In genomic region chr5:142677212-142677611, GRCh38 we compare ENCODE assay signal across 18 cellular contexts. TPM values are rescaled to one million over a fixed set of nuclear protein-coding genes. Genes with fewer than 3 reads are reported as not detected.
"Had no signal": no experiment of that assay in that cellular context is flagged by ENCODE, and none has a peak within 500 bp of the region (broad histone marks: within the 10 kb centered on the region; RNA-seq: fewer than 3 reads in every experiment).

No MANE protein-coding gene starts in this region.

- DNase-seq: activated CD4-positive, alpha-beta T cell treated with anti-CD3 and anti-CD28 coated beads, Interleukin-2, amount 10 ng/mL, durations not matched to agents 24 days and 14 days; activated naive CD4-positive, alpha-beta T cell treated with anti-CD3 and anti-CD28 coated beads, Interleukin-2, amount 50 U/mL, for 16 hours; adrenal gland; body of pancreas; esophagus squamous epithelium; heart left ventricle; left lung; occipital lobe; right lobe of liver; stimulated activated CD4-positive, alpha-beta T cell treated with anti-CD3 and anti-CD28 coated beads, Interleukin-2, amount 100 ng/mL, for 48 hours; T-cell; T1000; tibial artery had no signal

- H3K27me3 ChIP-seq: adrenal gland, body of pancreas, esophagus squamous epithelium, heart left ventricle, left lung, right lobe of liver, tibial artery, vagina had no signal

- H3K27ac ChIP-seq: adrenal gland, body of pancreas, esophagus squamous epithelium, left lung, prostate gland, right lobe of liver, tibial artery, vagina had no signal

- ATAC-seq: body of pancreas, heart left ventricle, left lung, right lobe of liver, T-cell had no signal

- H3K4me3 Mint-ChIP-seq: activated CD4-positive, alpha-beta T cell treated with anti-CD3 and anti-CD28 coated beads, Interleukin-2, amount 10 ng/mL, durations not matched to agents 24 days and 14 days; memory B cell; nephron; stimulated activated naive CD8-positive, alpha-beta T cell treated with anti-CD3 and anti-CD28 coated beads, Interleukin-15, Interleukin-2, amounts not matched to agents 100 ng/mL and 50 ng/mL, for 24 hours; T-cell had no signal

- H3K27ac Mint-ChIP-seq: activated CD4-positive, alpha-beta T cell treated with anti-CD3 and anti-CD28 coated beads, Interleukin-2, amount 10 ng/mL, durations not matched to agents 24 days and 14 days; memory B cell; stimulated activated naive CD8-positive, alpha-beta T cell treated with anti-CD3 and anti-CD28 coated beads, Interleukin-15, Interleukin-2, amounts not matched to agents 100 ng/mL and 50 ng/mL, for 24 hours; T-cell had no signal

- H3K9me3 Mint-ChIP-seq: activated CD4-positive, alpha-beta T cell treated with anti-CD3 and anti-CD28 coated beads, Interleukin-2, amount 10 ng/mL, durations not matched to agents 24 days and 14 days; nephron; stimulated activated naive CD8-positive, alpha-beta T cell treated with anti-CD3 and anti-CD28 coated beads, Interleukin-15, Interleukin-2, amounts not matched to agents 100 ng/mL and 50 ng/mL, for 24 hours had no signal

- H3K9me3 ChIP-seq: adrenal gland, body of pancreas, esophagus squamous epithelium, heart left ventricle, left lung, prostate gland, right lobe of liver, tibial artery, vagina had no signal

- H3K27me3 Mint-ChIP-seq: stimulated activated naive CD8-positive, alpha-beta T cell treated with anti-CD3 and anti-CD28 coated beads, Interleukin-15, Interleukin-2, amounts not matched to agents 100 ng/mL and 50 ng/mL, for 24 hours had no signal

- H3K4me1 Mint-ChIP-seq: activated CD4-positive, alpha-beta T cell treated with anti-CD3 and anti-CD28 coated beads, Interleukin-2, amount 10 ng/mL, durations not matched to agents 24 days and 14 days; memory B cell; T-cell had no signal

- H3K4me3 ChIP-seq: adrenal gland, body of pancreas, esophagus squamous epithelium, heart left ventricle, left lung, prostate gland, right lobe of liver, tibial artery, vagina had no signal

- H3K4me1 ChIP-seq: adrenal gland, left lung, prostate gland, right lobe of liver, vagina had no signal

- H3K36me3 Mint-ChIP-seq: T-cell had no signal

- H3K36me3 ChIP-seq: adrenal gland, esophagus squamous epithelium, left lung, prostate gland, right lobe of liver, tibial artery, vagina had no signal

RNA-seq across cellular contexts. Expression of gene FGF1, which starts 8.7 kb away (rescaled TPM):
- total RNA-seq: activated CD4-positive, alpha-beta T cell treated with anti-CD3 and anti-CD28 coated beads, Interleukin-2, amount 10 ng/mL, durations not matched to agents 24 days and 14 days; T-cell had no signal
